Comparison of ENCODE assay signal across 21 cellular contexts in genomic region chr3:129897026-129897425, GRCh38. TPM values are rescaled to one million over a fixed set of nuclear protein-coding genes. Genes with fewer than 3 reads are reported as not detected.
DNase-seq lines count a peak whose midpoint lies in the region; ATAC-seq, FAIRE-seq and TF ChIP-seq lines count a peak whose summit lies in the region.
"Had no signal": no experiment of that assay in that cellular context is flagged by ENCODE, and none has a peak within 500 bp of the region (broad histone marks: within the 10 kb centered on the region; RNA-seq: fewer than 3 reads in every experiment).

No MANE protein-coding gene starts in this region.

- H3K27ac ChIP-seq in HEK293 (ENCODE audit: extremely low read depth, low read depth, low read length) (no peak overlapping the region), RWPE1 (no peak overlapping the region), foreskin keratinocyte (no peak overlapping the region), dorsolateral prefrontal cortex (no peak overlapping the region), kidney (ENCODE audit: low read depth in 2 of 2, low read length in 2 of 2) (no peak overlapping the region)
- H3K27ac ChIP-seq: BLaER1, GM23248, HL-60 had no signal

- no peak overlapping the region for H3K27ac Mint-ChIP-seq in neural crest cell (ENCODE audit: unreplicated experiment)
- H3K27ac Mint-ChIP-seq: CD4-positive, alpha-beta memory T cell; HFFc6 had no signal

- TF ChIP-seq CTCF in HEK293 (tag by site-specific recombination; IDR thresholded peaks at IDR 0.05): no peak
- TF ChIP-seq CTCF in RWPE1 (conservative IDR thresholded peaks at IDR 0.05; ENCODE audit: low read depth): no peak
- TF ChIP-seq CTCF in foreskin keratinocyte (conservative IDR thresholded peaks at IDR 0.05): no peak
- TF ChIP-seq CTCF in neural crest cell (conservative IDR thresholded peaks at IDR 0.05): no peak
- no peak for TF ChIP-seq CTCF in dorsolateral prefrontal cortex (IDR thresholded peaks at IDR 0.05 in 54 of 56, conservative IDR thresholded peaks at IDR 0.05 in 2 of 56; ENCODE audit: low read depth in 1 of 56, partially characterized antibody in 56 of 56)
- TF ChIP-seq CTCF in kidney (IDR thresholded peaks at IDR 0.05; ENCODE audit: borderline replicate concordance, extremely low read depth, insufficient read depth): no peak

- no peaks in the 10 kb centered on the region for H3K4me1 ChIP-seq in HEK293 (ENCODE audit: control insufficient read depth, insufficient read depth, low read length)
- H3K4me1 ChIP-seq in foreskin keratinocyte: peaks cover 4% of the 10 kb centered on the region
- H3K4me1 ChIP-seq in kidney (ENCODE audit: control insufficient read depth in 1 of 2, insufficient read depth in 1 of 2, low read depth in 1 of 2, low read length in 2 of 2): peaks cover 0 to 4% of the 10 kb centered on the region in 2 donors

- peak; percentile 10 for ATAC-seq in foreskin keratinocyte

- intact Hi-C loops in dorsolateral prefrontal cortex (cut with DNase I) (loop anchor here in 1 of 2 donors (10.0 kb wide), 1 partner anchor 62 kb away; no protein-coding TSS in a partner anchor), head of caudate nucleus (cut with DNase I) (no loop called here), kidney (cut with DNase I) (no loop called here)

- H3K36me3 ChIP-seq in HEK293 (ENCODE audit: control insufficient read depth in 2 of 2, insufficient read depth in 1 of 2, low read length in 2 of 2) (no peaks in the 10 kb centered on the region), kidney (ENCODE audit: control insufficient read depth in 1 of 2, insufficient read depth in 2 of 2, low read length in 2 of 2) (no peaks in the 10 kb centered on the region)

- H3K4me1 Mint-ChIP-seq in neural crest cell: peaks cover 17% of the 10 kb centered on the region

- H3K9me3 ChIP-seq in HEK293 (ENCODE audit: control insufficient read depth, insufficient read depth, low read depth, low read length): no peaks in the 10 kb centered on the region
- H3K9me3 ChIP-seq in kidney (ENCODE audit: control insufficient read depth in 1 of 2, low read length in 2 of 2): no peaks in the 10 kb centered on the region

- DNase-seq in RWPE1 (ENCODE audit: low spot score) (peak; percentile 31), foreskin keratinocyte (peak in 1 of 2 donors; percentile 49), neural crest cell (ENCODE audit: low read depth, low spot score) (no peak), dorsolateral prefrontal cortex (no peak), head of caudate nucleus (no peak), kidney (no peak)
- DNase-seq: 8988T; CD4-positive, alpha-beta memory T cell; DMS153; DMS79; GDM1; GM23248; HCEC 1CT; HFFc6 had no signal

- H3K9ac ChIP-seq in kidney (ENCODE audit: low read length in 2 of 2): no peak overlapping the region
- H3K9ac ChIP-seq: BLaER1, GM23248 had no signal

- H3K4me3 ChIP-seq in HEK293 (ENCODE audit: low read depth, low read length) (no peak overlapping the region), dorsolateral prefrontal cortex (no peak overlapping the region), kidney (ENCODE audit: low read length in 2 of 2) (no peak overlapping the region)
- H3K4me3 ChIP-seq: BLaER1, GM23248 had no signal

- H3K27me3 Mint-ChIP-seq in neural crest cell (ENCODE audit: low read depth): no peaks in the 10 kb centered on the region

- CTCF ChIA-PET in HEK293 (lab: Yijun Ruan, JAX): interaction anchor here (0.6 to 0.7 kb wide), 2 partner anchors 291 to 648 kb away, joined by 4 to 5 read pairs; partner anchors contain the start of gene COPG1
- CTCF ChIA-PET in RWPE1 (lab: Yijun Ruan, JAX): no interaction called here

- peak overlapping the region; percentile 56 for H3K4me3 Mint-ChIP-seq in neural crest cell
- H3K4me3 Mint-ChIP-seq: CD14-positive monocyte; CD4-positive, alpha-beta memory T cell; HFFc6 had no signal

- peaks cover 4% of the 10 kb centered on the region for H3K27me3 ChIP-seq in foreskin keratinocyte
- H3K27me3 ChIP-seq in dorsolateral prefrontal cortex: no peaks in the 10 kb centered on the region
- H3K27me3 ChIP-seq: BLaER1 had no signal

- H3K9me3 Mint-ChIP-seq in neural crest cell: peaks cover 4% of the 10 kb centered on the region

- peaks cover 22% of the 10 kb centered on the region for H3K36me3 Mint-ChIP-seq in neural crest cell (ENCODE audit: low read depth)

- no peak for FAIRE-seq in kidney (lab: Jason Lieb, UNC)
- FAIRE-seq: GM12892, GM18507, HTR-8/SVneo had no signal

- POLR2A ChIA-PET in HEK293 (lab: Yijun Ruan, JAX) (interaction anchor here (0.6 kb wide), 1 partner anchor 284 kb away, joined by 5 read pairs; no protein-coding TSS in a partner anchor), RWPE1 (lab: Yijun Ruan, JAX; ENCODE audit: low non-redundant PET) (no interaction called here)

TF ChIP-seq in HEK293, 187 proteins besides CTCF, POLR2A, EP300 and RAD21:
- TF ChIP-seq SCRT2 (tag by site-specific recombination; IDR thresholded peaks at IDR 0.05) (peak; percentile 37), ZNF292 (tag by site-specific recombination; IDR thresholded peaks at IDR 0.05; ENCODE audit: borderline replicate concordance, low read depth) (no peak)

RNA-seq across cellular contexts. Expression of gene TMCC1, which starts 3.5 kb away (rescaled TPM):
- total RNA-seq in foreskin keratinocyte (23.1 and 26.5 TPM in 2 replicates), neural crest cell (35.4 and 36.9 TPM in 2 replicates), dorsolateral prefrontal cortex (100 to 1,000 TPM in 14 of 120 experiments, 10 to 100 TPM in 106; 64.8 to 161 (median 84.3) TPM), kidney (42.4 TPM)
- polyA plus RNA-seq in foreskin keratinocyte (8.3 and 8.9 TPM in 2 replicates), kidney (ENCODE audit: insufficient read depth, low read depth, low replicate concordance) (8.4 TPM)
